Comparison of ENCODE assay signal across 8 cellular contexts in the genomic region with DNA sequence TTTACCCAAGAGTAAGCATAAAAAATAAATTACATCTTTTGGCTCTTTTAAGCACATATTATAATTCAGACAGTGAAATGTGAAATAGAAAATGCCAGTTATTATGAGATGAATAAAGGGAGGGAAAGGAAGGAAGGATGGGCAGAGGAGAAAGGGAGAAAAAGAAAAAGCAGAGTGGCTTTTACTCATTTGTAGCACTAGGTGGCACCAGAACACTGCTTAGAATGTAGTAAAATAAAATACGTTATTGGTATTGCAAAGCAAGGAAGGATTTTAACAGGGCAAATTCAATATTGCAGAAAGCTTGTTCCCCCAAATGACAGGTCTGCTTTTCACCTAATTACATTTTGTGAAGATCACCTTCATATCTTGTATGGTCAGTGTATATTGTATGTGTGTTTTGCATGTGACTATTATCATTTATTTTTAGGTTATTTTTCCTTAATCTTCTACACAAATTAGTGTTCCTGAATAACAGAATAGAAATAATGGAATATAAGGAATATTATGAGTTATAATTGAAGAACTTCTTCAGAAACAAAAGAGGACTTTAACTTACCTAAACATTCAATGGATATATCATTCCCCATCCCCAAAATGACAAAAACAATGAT. TPM values are rescaled to one million over a fixed set of nuclear protein-coding genes. Genes with fewer than 3 reads are reported as not detected.
DNase-seq lines count a peak whose midpoint lies in the region; ATAC-seq and TF ChIP-seq lines count a peak whose summit lies in the region.

No MANE protein-coding gene starts in this region.

- no peak for DNase-seq in heart left ventricle
- DNase-seq in right cardiac atrium, result no peak
- peak; percentile 9 for DNase-seq in NCI-H146 treated with DMSO at 0.1 percent for 48 hours (lab: John Stamatoyannopoulos, UW; ENCODE audit: unreplicated experiment)
- DNase-seq in WTC11 (ENCODE audit: low spot score), result no peak
- DNase-seq in kidney glomerular epithelial cell (lab: John Stamatoyannopoulos, UW), result peak; percentile 35
- DNase-seq in activated naive CD4-positive, alpha-beta T cell treated with anti-CD3 and anti-CD28 coated beads for 36 hours, result no peak
- DNase-seq in left ventricle myocardium superior, result no peak

- no peaks in the 10 kb centered on the region for H3K27me3 Mint-ChIP-seq in WTC11 (ENCODE audit: low read depth)
- H3K27me3 Mint-ChIP-seq in activated naive CD4-positive, alpha-beta T cell treated with anti-CD3 and anti-CD28 coated beads for 36 hours (ENCODE audit: low read depth), result peaks cover 4% of the 10 kb centered on the region

- intact Hi-C loops in heart left ventricle (cut with DNase I), result loop anchor here in 6 of 10 donors (5.0 to 10.0 kb wide), 3 partner anchors 490 to 763 kb away; no protein-coding TSS in a partner anchor
- intact Hi-C loops in right cardiac atrium (cut with DNase I), result no loop called here
- intact Hi-C loops in activated naive CD4-positive, alpha-beta T cell treated with anti-CD3 and anti-CD28 coated beads for 36 hours (cut with micrococcal nuclease), result loop anchor here (1.0 to 5.0 kb wide), 5 partner anchors 58 to 762 kb away; no protein-coding TSS in a partner anchor
- intact Hi-C loops in left ventricle myocardium superior (cut with micrococcal nuclease), result no loop called here

- H3K36me3 ChIP-seq in heart left ventricle, result no peaks in the 10 kb centered on the region

- H3K9me3 Mint-ChIP-seq in WTC11, result peaks cover 22% of the 10 kb centered on the region
- H3K9me3 Mint-ChIP-seq in activated naive CD4-positive, alpha-beta T cell treated with anti-CD3 and anti-CD28 coated beads for 36 hours, result no peaks in the 10 kb centered on the region

- no peak for ATAC-seq in heart left ventricle
- ATAC-seq in right cardiac atrium, result no peak
- ATAC-seq in WTC11, result peak; percentile 76
- no peak for ATAC-seq in GM21526 (IDR thresholded peaks at IDR 0.05; ENCODE audit: low FRiP score, unreplicated experiment)
- ATAC-seq in left ventricle myocardium superior, result no peak

- no peaks in the 10 kb centered on the region for H3K4me1 ChIP-seq in heart left ventricle
- no peaks in the 10 kb centered on the region for H3K4me1 ChIP-seq in right cardiac atrium (ENCODE audit: control insufficient read depth, insufficient read depth, low read length)

- H3K4me3 Mint-ChIP-seq in WTC11, result no peak overlapping the region
- no peak overlapping the region for H3K4me3 Mint-ChIP-seq in activated naive CD4-positive, alpha-beta T cell treated with anti-CD3 and anti-CD28 coated beads for 36 hours

- H3K4me1 Mint-ChIP-seq in WTC11, result peaks cover 10% of the 10 kb centered on the region
- H3K4me1 Mint-ChIP-seq in activated naive CD4-positive, alpha-beta T cell treated with anti-CD3 and anti-CD28 coated beads for 36 hours (ENCODE audit: low read depth), result no peaks in the 10 kb centered on the region

- TF ChIP-seq POLR2A in heart left ventricle (IDR thresholded peaks at IDR 0.05), result no peak

- no peak overlapping the region for H3K27ac ChIP-seq in heart left ventricle
- H3K27ac ChIP-seq in right cardiac atrium (ENCODE audit: low read length), result no peak overlapping the region

- H3K27me3 ChIP-seq in heart left ventricle (peaks cover 0 to 9% (median 0%) of the 10 kb centered on the region in 9 donors), right cardiac atrium (ENCODE audit: control insufficient read depth, insufficient read depth) (no peaks in the 10 kb centered on the region)

- CTCF ChIA-PET in WTC11 (lab: Charles Lee), result interaction anchor here (0.6 to 0.7 kb wide), 3 partner anchors 73 to 482 kb away, joined by 3 to 4 read pairs (median 4); no protein-coding TSS in a partner anchor
- CTCF ChIA-PET in activated naive CD4-positive, alpha-beta T cell treated with anti-CD3 and anti-CD28 coated beads for 36 hours (lab: Charles Lee), result interaction anchor here (0.9 to 3.4 kb wide), 12 partner anchors 9 to 89 kb away, joined by 3 to 12 read pairs (median 4); partner anchors contain the start of gene PCNX2

- H3K4me3 ChIP-seq in heart left ventricle, result no peak overlapping the region
- H3K4me3 ChIP-seq in right cardiac atrium (ENCODE audit: low read length), result no peak overlapping the region

- no peak overlapping the region for H3K27ac Mint-ChIP-seq in WTC11
- no peak overlapping the region for H3K27ac Mint-ChIP-seq in activated naive CD4-positive, alpha-beta T cell treated with anti-CD3 and anti-CD28 coated beads for 36 hours

- H3K36me3 Mint-ChIP-seq in WTC11, result peaks cover 12% of the 10 kb centered on the region
- no peaks in the 10 kb centered on the region for H3K36me3 Mint-ChIP-seq in activated naive CD4-positive, alpha-beta T cell treated with anti-CD3 and anti-CD28 coated beads for 36 hours (ENCODE audit: low read depth)

- H3K9me3 ChIP-seq in heart left ventricle, result peaks cover 0 to 15% (median 0%) of the 10 kb centered on the region in 12 donors
- H3K9me3 ChIP-seq in right cardiac atrium (ENCODE audit: control insufficient read depth, low read length), result no peaks in the 10 kb centered on the region

- WGBS in heart left ventricle, 4 donors, result 0 to 4% (median 2%) methylated on average over 1 of the region's 1 CpG
- 2% methylated on average over 1 of the region's 1 CpG for WGBS in right cardiac atrium

- peak; percentile 46 to 83 (median 70) for TF ChIP-seq CTCF in heart left ventricle (IDR thresholded peaks at IDR 0.05)
- peak; percentile 55 for TF ChIP-seq CTCF in WTC11 (IDR thresholded peaks at IDR 0.05)

- POLR2A ChIA-PET in WTC11 (lab: Charles Lee), result no interaction called here

TF ChIP-seq in WTC11, 78 proteins besides CTCF, POLR2A, EP300 and RAD21:
- TF ChIP-seq ARID4B (CRISPR knock-in tag; IDR thresholded peaks at IDR 0.05; ENCODE audit: borderline replicate concordance), result no peak
- no peak for TF ChIP-seq FOXP1 (CRISPR knock-in tag; IDR thresholded peaks at IDR 0.05; ENCODE audit: borderline replicate concordance)
- no peak for TF ChIP-seq CREM (CRISPR knock-in tag; IDR thresholded peaks at IDR 0.05)
- no peak for TF ChIP-seq ETV6 (CRISPR knock-in tag; IDR thresholded peaks at IDR 0.05)
- TF ChIP-seq ZNF317 (CRISPR knock-in tag; IDR thresholded peaks at IDR 0.05; ENCODE audit: borderline replicate concordance, low read depth), result no peak
- no peak for TF ChIP-seq RORB (CRISPR knock-in tag; IDR thresholded peaks at IDR 0.05)

RNA-seq across cellular contexts. Expression of gene PCNX2, which starts 9.1 kb away (rescaled TPM):
- 1 to 10 TPM in 8 of 9 donors, under 1 TPM in 1; 0.90 to 5.3 (median 2.3) TPM for total RNA-seq in heart left ventricle
- under 1 TPM; 0.27 to 0.32 TPM for polyA plus RNA-seq in heart left ventricle
- 1 to 10 TPM; 2.2 to 5.0 (median 3.8) TPM for total RNA-seq in right cardiac atrium
- 0.66 TPM for polyA plus RNA-seq in right cardiac atrium
- 50.8 to 59.4 TPM (median 57.0 TPM) in 3 replicates for total RNA-seq in WTC11 (2021)
- total RNA-seq in activated naive CD4-positive, alpha-beta T cell treated with anti-CD3 and anti-CD28 coated beads for 36 hours, result 10 to 100 TPM; 11.5 to 12.2 TPM
- 1.3 TPM for total RNA-seq in left ventricle myocardium superior

RNA-seq across cellular contexts. Expression of gene MAP3K21, which starts 22.9 kb away (rescaled TPM):
- total RNA-seq in heart left ventricle (under 1 TPM; 0.14 to 0.86 (median 0.26) TPM), right cardiac atrium (under 1 TPM; 0.28 to 0.47 (median 0.40) TPM), WTC11 (2021) (21.1 to 24.0 TPM (median 23.0 TPM) in 3 replicates), left ventricle myocardium superior (0.50 TPM)
- polyA plus RNA-seq in heart left ventricle (under 1 TPM; 0.14 to 0.23 TPM), right cardiac atrium (0.25 TPM)
- 1 to 10 TPM; 1.8 to 2.0 TPM for total RNA-seq in activated naive CD4-positive, alpha-beta T cell treated with anti-CD3 and anti-CD28 coated beads for 36 hours

Comparison
In these comparisons a context has a peak if more than half of its experiments do, and no peak if none do; other contexts are left out.
1. intact Hi-C loops: an anchor here in heart left ventricle (5.0 to 10.0 kb wide) and activated naive CD4-positive, alpha-beta T cell treated with anti-CD3 and anti-CD28 coated beads for 36 hours (1.0 to 5.0 kb wide); none called in right cardiac atrium and left ventricle myocardium superior.
2. DNase-seq: peak in NCI-H146 treated with DMSO at 0.1 percent for 48 hours (single experiment) and kidney glomerular epithelial cell (single experiment); none in heart left ventricle (0 of 5), right cardiac atrium (0 of 3), WTC11 (single experiment), activated naive CD4-positive, alpha-beta T cell treated with anti-CD3 and anti-CD28 coated beads for 36 hours (single experiment) and left ventricle myocardium superior (single experiment).